In genomic region chr12:24955853-24956252, GRCh38 we compare ENCODE assay signal across 23 cellular contexts. TPM values are rescaled to one million over a fixed set of nuclear protein-coding genes. Genes with fewer than 3 reads are reported as not detected.
"Had no signal": no experiment of that assay in that cellular context is flagged by ENCODE, and none has a peak within 500 bp of the region (broad histone marks: within the 10 kb centered on the region; RNA-seq: fewer than 3 reads in every experiment).

No MANE protein-coding gene starts in this region.

- H3K4me3 Mint-ChIP-seq: activated CD8-positive, alpha-beta T cell treated with anti-CD3 and anti-CD28 coated beads, Interleukin-2, amount 10 ng/mL, durations not matched to agents 7 days and 5 days; activated naive CD4-positive, alpha-beta T cell treated with anti-CD3 and anti-CD28 coated beads, Interleukin-2, amount 50 U/mL, for 24 hours; T-helper 1 cell treated with Interleukin-12 subunit alpha and Interleukin-12 subunit beta and Interleukin-4 antibody, amounts not matched to agents 30 μg/mL and 1 μg/mL, for 36 hours had no signal

- H3K4me3 ChIP-seq: cardiac muscle cell had no signal

- H3K36me3 ChIP-seq: brain microvascular endothelial cell, cardiac muscle cell had no signal

- H3K9me3 Mint-ChIP-seq: activated naive CD4-positive, alpha-beta T cell treated with anti-CD3 and anti-CD28 coated beads, Interleukin-2, amount 50 U/mL, for 24 hours; T-helper 1 cell treated with Interleukin-12 subunit alpha and Interleukin-12 subunit beta and Interleukin-4 antibody, amounts not matched to agents 30 μg/mL and 1 μg/mL, for 36 hours had no signal

- H3K36me3 Mint-ChIP-seq: activated naive CD4-positive, alpha-beta T cell treated with anti-CD3 and anti-CD28 coated beads, Interleukin-2, amount 50 U/mL, for 24 hours had no signal

- ATAC-seq: activated CD8-positive, alpha-beta T cell treated with anti-CD3 and anti-CD28 coated beads, Interleukin-2, amount 10 ng/mL, durations not matched to agents 7 days and 5 days; PC-3 had no signal

- H3K27me3 ChIP-seq: brain microvascular endothelial cell, cardiac muscle cell had no signal

- FAIRE-seq: RCC 7860 had no signal

- H3K27ac Mint-ChIP-seq: activated CD8-positive, alpha-beta T cell treated with anti-CD3 and anti-CD28 coated beads, Interleukin-2, amount 10 ng/mL, durations not matched to agents 7 days and 5 days; activated naive CD4-positive, alpha-beta T cell treated with anti-CD3 and anti-CD28 coated beads, Interleukin-2, amount 50 U/mL, for 24 hours; T-helper 1 cell treated with Interleukin-12 subunit alpha and Interleukin-12 subunit beta and Interleukin-4 antibody, amounts not matched to agents 30 μg/mL and 1 μg/mL, for 36 hours had no signal

- H3K27ac ChIP-seq: brain microvascular endothelial cell, cardiac muscle cell had no signal

- DNase-seq: activated CD4-positive, alpha-beta T cell treated with anti-CD3 and anti-CD28 coated beads for 4 hours; activated CD4-positive, alpha-beta T cell treated with anti-CD3 and anti-CD28 coated beads, Interleukin-2, amount 50 U/mL, for 4 hours; activated CD8-positive, alpha-beta memory T cell treated with anti-CD3 and anti-CD28 coated beads, Interleukin-2, amount 50 U/mL, for 48 hours; activated CD8-positive, alpha-beta T cell treated with anti-CD3 and anti-CD28 coated beads, Interleukin-2, amount 10 ng/mL, durations not matched to agents 7 days and 5 days; activated effector memory CD4-positive, alpha-beta T cell treated with Interleukin-2 at 50 U/mL for 16 hours; activated naive CD4-positive, alpha-beta T cell; activated T-cell treated with anti-CD3 and anti-CD28 coated beads, Interleukin-2, amount 50 U/mL, for 1 hour; brain microvascular endothelial cell; Karpas-422; MM.1S; NCI-H1105 treated with DMSO at 0.1 percent for 48 hours; NCI-H1436 treated with DMSO at 0.1 percent for 48 hours; NCI-H187; NCI-H2081; NCI-H510A treated with DMSO at 0.1 percent for 48 hours; NCI-H69; NK-92 treated with Interleukin-12 subunit alpha and Interleukin-12 subunit beta, amount 100 ng/mL, for 24 hours; PC-3; SHP77 treated with DMSO at 0.1 percent for 48 hours had no signal

RNA-seq across cellular contexts. Expression of gene BCAT1, which starts 7.0 kb away (rescaled TPM):
- total RNA-seq: PC-3 had no signal
